ENCODE assay signal across 2 cellular contexts in the genomic region with DNA sequence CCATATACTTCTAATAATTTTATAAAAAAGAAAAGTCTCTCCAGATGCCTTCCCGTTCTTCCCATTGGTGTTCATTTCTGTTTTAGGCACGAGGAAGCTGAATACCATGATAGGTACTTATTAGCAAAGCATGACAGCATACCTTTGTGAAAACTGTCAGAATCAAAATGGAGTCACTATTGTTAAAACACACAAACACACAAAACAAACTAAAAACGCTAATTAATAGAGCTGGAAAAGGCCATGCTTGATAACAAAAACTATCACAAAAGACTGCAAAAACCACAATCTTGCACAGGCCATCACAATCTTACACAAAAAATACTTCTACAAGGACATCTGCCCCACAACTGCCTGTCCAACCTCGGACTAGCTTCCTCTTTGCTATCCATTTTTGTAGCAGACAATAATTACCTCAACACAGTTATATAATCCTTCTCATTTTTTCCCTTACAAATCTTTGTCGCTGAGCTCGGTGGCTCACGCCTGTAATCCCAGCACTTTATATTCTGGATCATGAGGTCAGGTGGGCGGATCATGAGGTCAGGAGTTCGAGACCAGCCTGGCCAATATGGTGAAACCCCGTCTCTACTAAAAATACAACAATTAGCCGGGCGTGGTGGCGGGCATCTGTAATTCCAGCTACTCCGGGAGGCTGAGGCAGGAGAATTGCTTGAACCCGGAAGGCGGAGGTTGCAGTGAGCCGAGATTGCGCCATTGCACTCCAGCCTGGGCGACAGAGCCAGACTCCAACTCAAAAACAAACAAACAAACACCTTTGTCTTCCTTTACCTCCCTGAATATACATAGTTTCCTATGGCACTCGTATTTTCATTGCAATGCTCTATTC.
TF ChIP-seq lines count a peak whose summit lies in the region.

No MANE protein-coding gene starts in this region.

TF ChIP-seq in HepG2, 621 proteins besides CTCF, POLR2A, EP300 and RAD21:
- TF ChIP-seq, protein P1, sequence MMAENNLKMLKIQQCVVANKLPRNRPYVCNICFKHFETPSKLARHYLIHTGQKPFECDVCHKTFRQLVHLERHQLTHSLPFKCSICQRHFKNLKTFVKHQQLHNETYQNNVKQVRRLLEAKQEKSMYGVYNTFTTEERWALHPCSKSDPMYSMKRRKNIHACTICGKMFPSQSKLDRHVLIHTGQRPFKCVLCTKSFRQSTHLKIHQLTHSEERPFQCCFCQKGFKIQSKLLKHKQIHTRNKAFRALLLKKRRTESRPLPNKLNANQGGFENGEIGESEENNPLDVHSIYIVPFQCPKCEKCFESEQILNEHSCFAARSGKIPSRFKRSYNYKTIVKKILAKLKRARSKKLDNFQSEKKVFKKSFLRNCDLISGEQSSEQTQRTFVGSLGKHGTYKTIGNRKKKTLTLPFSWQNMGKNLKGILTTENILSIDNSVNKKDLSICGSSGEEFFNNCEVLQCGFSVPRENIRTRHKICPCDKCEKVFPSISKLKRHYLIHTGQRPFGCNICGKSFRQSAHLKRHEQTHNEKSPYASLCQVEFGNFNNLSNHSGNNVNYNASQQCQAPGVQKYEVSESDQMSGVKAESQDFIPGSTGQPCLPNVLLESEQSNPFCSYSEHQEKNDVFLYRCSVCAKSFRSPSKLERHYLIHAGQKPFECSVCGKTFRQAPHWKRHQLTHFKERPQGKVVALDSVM (CRISPR knock-in tag; IDR thresholded peaks at IDR 0.05): 0 out of 2 replicates have a peak, but pooled peaks have one; percentile 24
- TF ChIP-seq ADNP (CRISPR knock-in tag; IDR thresholded peaks at IDR 0.05) (peak; percentile 56; the same call in 1 of the 2 replicates), CCDC6 (CRISPR knock-in tag; IDR thresholded peaks at IDR 0.05) (no peak), ZNF441 (CRISPR knock-in tag; IDR thresholded peaks at IDR 0.05; ENCODE audit: borderline replicate concordance) (peak; percentile 84; the same call in 1 of the 2 replicates), CEBPB (IDR thresholded peaks at IDR 0.05; ENCODE audit: borderline replicate concordance, low read depth, low read length) (0 out of 2 replicates have a peak, but pooled peaks have one; percentile 4)
- TF ChIP-seq, protein P2, sequence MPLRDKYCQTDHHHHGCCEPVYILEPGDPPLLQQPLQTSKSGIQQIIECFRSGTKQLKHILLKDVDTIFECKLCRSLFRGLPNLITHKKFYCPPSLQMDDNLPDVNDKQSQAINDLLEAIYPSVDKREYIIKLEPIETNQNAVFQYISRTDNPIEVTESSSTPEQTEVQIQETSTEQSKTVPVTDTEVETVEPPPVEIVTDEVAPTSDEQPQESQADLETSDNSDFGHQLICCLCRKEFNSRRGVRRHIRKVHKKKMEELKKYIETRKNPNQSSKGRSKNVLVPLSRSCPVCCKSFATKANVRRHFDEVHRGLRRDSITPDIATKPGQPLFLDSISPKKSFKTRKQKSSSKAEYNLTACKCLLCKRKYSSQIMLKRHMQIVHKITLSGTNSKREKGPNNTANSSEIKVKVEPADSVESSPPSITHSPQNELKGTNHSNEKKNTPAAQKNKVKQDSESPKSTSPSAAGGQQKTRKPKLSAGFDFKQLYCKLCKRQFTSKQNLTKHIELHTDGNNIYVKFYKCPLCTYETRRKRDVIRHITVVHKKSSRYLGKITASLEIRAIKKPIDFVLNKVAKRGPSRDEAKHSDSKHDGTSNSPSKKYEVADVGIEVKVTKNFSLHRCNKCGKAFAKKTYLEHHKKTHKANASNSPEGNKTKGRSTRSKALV (CRISPR knock-in tag; IDR thresholded peaks at IDR 0.05): 0 out of 2 replicates have a peak, but pooled peaks have one; percentile 21

TF ChIP-seq in HEK293T, 16 proteins besides CTCF, POLR2A, EP300 and RAD21:
- no peak for TF ChIP-seq ZNF384 (IDR thresholded peaks at IDR 0.05)
